8 cellular contexts compared by ENCODE assay signal in genomic region chr18:59898609-59899297, GRCh38. TPM values are rescaled to one million over a fixed set of nuclear protein-coding genes. Genes with fewer than 3 reads are reported as not detected.
DNase-seq lines count a peak whose midpoint lies in the region; ATAC-seq and TF ChIP-seq lines count a peak whose summit lies in the region.

No MANE protein-coding gene starts in this region.

- H4K20me1 ChIP-seq in SU-DHL-6 (ENCODE audit: low read depth, low read length), result peaks cover 26% of the 10 kb centered on the region

- H3K27ac Mint-ChIP-seq in stimulated activated memory B cell treated with anti-CD40 and anti-IgM and Interleukin-4, amounts not matched to agents 10 μg/mL and 1 μg/mL and 100 μg/mL, for 72 hours, result peak overlapping the region; percentile 89

- H3K9me3 ChIP-seq in heart left ventricle, result no peaks in the 10 kb centered on the region
- H3K9me3 ChIP-seq in SU-DHL-6 (ENCODE audit: insufficient read depth, low read length), result no peaks in the 10 kb centered on the region
- no peaks in the 10 kb centered on the region for H3K9me3 ChIP-seq in right atrium auricular region

- no peaks in the 10 kb centered on the region for H3K9me3 Mint-ChIP-seq in stimulated activated memory B cell treated with anti-CD40 and anti-IgM and Interleukin-4, amounts not matched to agents 10 μg/mL and 1 μg/mL and 100 μg/mL, for 72 hours

- no peak for DNase-seq in heart left ventricle
- DNase-seq in Right ventricle myocardium superior, result no peak
- no peak for DNase-seq in right atrium auricular region (ENCODE audit: low spot score)
- no peak for DNase-seq in putamen (ENCODE audit: low spot score)

- 34 to 47% (median 41%) methylated on average over 33 of the region's 33 CpGs for WGBS in heart left ventricle, 4 donors

- peaks cover 31% of the 10 kb centered on the region for H3K79me2 ChIP-seq in SU-DHL-6 (ENCODE audit: insufficient read depth, low read length)

- ATAC-seq in heart left ventricle, result no peak
- no peak for ATAC-seq in Right ventricle myocardium superior (ENCODE audit: poor library complexity)
- ATAC-seq in stimulated activated memory B cell treated with anti-CD40 and anti-IgM and Interleukin-4, amounts not matched to agents 10 μg/mL and 1 μg/mL and 100 μg/mL, for 72 hours, result peak; percentile 25
- no peak for ATAC-seq in GM21447 (IDR thresholded peaks at IDR 0.05; ENCODE audit: unreplicated experiment)
- no peak for ATAC-seq in GM21717 (IDR thresholded peaks at IDR 0.05; ENCODE audit: unreplicated experiment)

- no peaks in the 10 kb centered on the region for H3K9me2 ChIP-seq in SU-DHL-6 (replicated peaks; ENCODE audit: insufficient read depth, low read length)

- peak overlapping the region; percentile 90 for H3K4me2 ChIP-seq in SU-DHL-6 (ENCODE audit: low read depth, low read length, poor library complexity, severe bottlenecking)

- H3K27me3 ChIP-seq in heart left ventricle, result peaks cover 0 to 64% (median 12%) of the 10 kb centered on the region in 9 donors
- no peaks in the 10 kb centered on the region for H3K27me3 ChIP-seq in SU-DHL-6 (ENCODE audit: low read length)
- H3K27me3 ChIP-seq in right atrium auricular region, result peaks cover 0 to 11% of the 10 kb centered on the region in 2 donors

- intact Hi-C loops in heart left ventricle (cut with DNase I), result no loop called here
- intact Hi-C loops in Right ventricle myocardium superior (cut with DNase I), result no loop called here

- no peak for TF ChIP-seq POLR2A in heart left ventricle (IDR thresholded peaks at IDR 0.05)

- peaks cover 14% of the 10 kb centered on the region; the same call in 1 of the 2 replicates for H3F3A ChIP-seq in SU-DHL-6 (ENCODE audit: insufficient read depth)

- H3K36me3 ChIP-seq in heart left ventricle (no peaks in the 10 kb centered on the region), SU-DHL-6 (ENCODE audit: low read length) (peaks cover 25% of the 10 kb centered on the region), right atrium auricular region (no peaks in the 10 kb centered on the region)

- peak overlapping the region; percentile 93 for H3K9ac ChIP-seq in SU-DHL-6 (ENCODE audit: low read length)

- no peaks in the 10 kb centered on the region for H3K27me3 Mint-ChIP-seq in stimulated activated memory B cell treated with anti-CD40 and anti-IgM and Interleukin-4, amounts not matched to agents 10 μg/mL and 1 μg/mL and 100 μg/mL, for 72 hours

- H3K4me3 Mint-ChIP-seq in stimulated activated memory B cell treated with anti-CD40 and anti-IgM and Interleukin-4, amounts not matched to agents 10 μg/mL and 1 μg/mL and 100 μg/mL, for 72 hours, result peak overlapping the region; percentile 91

- H3K4me1 Mint-ChIP-seq in stimulated activated memory B cell treated with anti-CD40 and anti-IgM and Interleukin-4, amounts not matched to agents 10 μg/mL and 1 μg/mL and 100 μg/mL, for 72 hours, result peaks cover 25% of the 10 kb centered on the region

- peaks cover 13% of the 10 kb centered on the region for H3K36me3 Mint-ChIP-seq in stimulated activated memory B cell treated with anti-CD40 and anti-IgM and Interleukin-4, amounts not matched to agents 10 μg/mL and 1 μg/mL and 100 μg/mL, for 72 hours

- TF ChIP-seq CTCF in heart left ventricle (IDR thresholded peaks at IDR 0.05) (no peak), SU-DHL-6 (IDR thresholded peaks at IDR 0.05; ENCODE audit: insufficient read depth, low read length, poor library complexity, severe bottlenecking) (no peak), right atrium auricular region (IDR thresholded peaks at IDR 0.05) (no peak)

- peak overlapping the region; percentile 90 for H2AFZ ChIP-seq in SU-DHL-6 (ENCODE audit: low read depth, low read length, severe bottlenecking)

- H3K27ac ChIP-seq in heart left ventricle (peak overlapping the region in 6 of 12 donors; percentile 68 to 87 (median 76)), SU-DHL-6 (ENCODE audit: low read depth, low read length) (peak overlapping the region; percentile 40; the same call in 1 of the 2 replicates), right atrium auricular region (no peak overlapping the region)

- H3K4me3 ChIP-seq in heart left ventricle (peak overlapping the region in 10 of 12 donors; percentile 53 to 84 (median 68)), SU-DHL-6 (ENCODE audit: insufficient read depth, low read length, poor library complexity, severe bottlenecking) (peak overlapping the region; percentile 84), right atrium auricular region (peak overlapping the region; percentile 44 to 56)

- H3K4me1 ChIP-seq in heart left ventricle (peaks cover 0 to 29% (median 7%) of the 10 kb centered on the region in 12 donors), right atrium auricular region (peaks cover 0 to 24% of the 10 kb centered on the region in 2 donors)

RNA-seq across cellular contexts. Expression of gene PMAIP1, which starts 1.0 kb away (rescaled TPM):
- total RNA-seq in heart left ventricle (1 to 10 TPM in 2 of 9 donors, under 1 TPM in 5, not detected in 2; 0.15 to 1.8 (median 0.37) TPM), Right ventricle myocardium superior (not detected), right atrium auricular region (under 1 TPM; 0.22 to 0.75 TPM)
- polyA plus RNA-seq in heart left ventricle, result under 1 TPM; 0.15 to 0.40 TPM
